9 cellular contexts compared by ENCODE assay signal in genomic region chr19:46347572-46347883, GRCh38. TPM values are rescaled to one million over a fixed set of nuclear protein-coding genes. Genes with fewer than 3 reads are reported as not detected.
A peak's percentile ranks its signal among the peaks of the same experiment; 100 is the strongest.
DNase-seq lines count a peak whose midpoint lies in the region; ATAC-seq and TF ChIP-seq lines count a peak whose summit lies in the region.
"Had no signal": no experiment of that assay in that cellular context is flagged by ENCODE, and none has a peak within 500 bp of the region (broad histone marks: within the 10 kb centered on the region; RNA-seq: fewer than 3 reads in every experiment).

No MANE protein-coding gene starts in this region.

- no peak for ATAC-seq in Right ventricle myocardium inferior
- ATAC-seq in HG03095 (IDR thresholded peaks at IDR 0.05; ENCODE audit: unreplicated experiment) = no peak

- TF ChIP-seq CTCF in left ventricle myocardium inferior (IDR thresholded peaks at IDR 0.05; ENCODE audit: borderline replicate concordance) = no peak
- TF ChIP-seq CTCF in breast epithelium (IDR thresholded peaks at IDR 0.05) = no peak
- TF ChIP-seq CTCF in mesothelial cell of epicardium (IDR thresholded peaks at IDR 0.05; ENCODE audit: unreplicated experiment) = no peak
- no peak for TF ChIP-seq CTCF in vagina (IDR thresholded peaks at IDR 0.05)

- no peaks in the 10 kb centered on the region for H3K27me3 Mint-ChIP-seq in mesothelial cell of epicardium (ENCODE audit: low read depth)

- intact Hi-C loops in left ventricle myocardium inferior (cut with micrococcal nuclease) = no loop called here
- intact Hi-C loops in Right ventricle myocardium inferior (cut with DNase I) = loop anchor here (5.0 kb wide), 2 partner anchors 45 to 65 kb away; no protein-coding TSS in a partner anchor
- intact Hi-C loops in breast epithelium (cut with DNase I; ENCODE audit: low total_unique reads) = no loop called here
- intact Hi-C loops in vagina (cut with DNase I) = loop anchor here (5.0 kb wide), 1 partner anchor 65 kb away; no protein-coding TSS in a partner anchor

- H3K36me3 Mint-ChIP-seq in mesothelial cell of epicardium = peaks cover 11% of the 10 kb centered on the region

- peak overlapping the region; percentile 93 for H3K27ac ChIP-seq in left ventricle myocardium inferior (replicated peaks)
- H3K27ac ChIP-seq in breast epithelium = peak overlapping the region; percentile 82 to 84
- H3K27ac ChIP-seq in vagina = peak overlapping the region; percentile 84

- TF ChIP-seq POLR2A in breast epithelium (IDR thresholded peaks at IDR 0.05) (no peak), vagina (IDR thresholded peaks at IDR 0.05) (no peak)

- peaks cover 68% of the 10 kb centered on the region for H3K4me1 ChIP-seq in left ventricle myocardium inferior
- peaks cover 7 to 23% of the 10 kb centered on the region in 2 donors for H3K4me1 ChIP-seq in breast epithelium
- peaks cover 56% of the 10 kb centered on the region for H3K4me1 ChIP-seq in vagina

- H3K4me1 Mint-ChIP-seq in mesothelial cell of epicardium = peaks cover 41% of the 10 kb centered on the region

- peak overlapping the region; percentile 88 for H3K27ac Mint-ChIP-seq in mesothelial cell of epicardium

- H3K27me3 ChIP-seq in left ventricle myocardium inferior (ENCODE audit: low read depth) (no peaks in the 10 kb centered on the region), breast epithelium (no peaks in the 10 kb centered on the region), vagina (no peaks in the 10 kb centered on the region)

- H3K9me3 Mint-ChIP-seq in mesothelial cell of epicardium = no peaks in the 10 kb centered on the region

- H3K4me3 ChIP-seq in left ventricle myocardium inferior (peak overlapping the region; percentile 100), breast epithelium (peak overlapping the region; percentile 86 to 95 (median 91)), vagina (peak overlapping the region; percentile 84)

- peak overlapping the region; percentile 96 for H3K4me3 Mint-ChIP-seq in mesothelial cell of epicardium

- H3K36me3 ChIP-seq in left ventricle myocardium inferior (peaks cover 1% of the 10 kb centered on the region), breast epithelium (no peaks in the 10 kb centered on the region), vagina (no peaks in the 10 kb centered on the region)

- H3K9me3 ChIP-seq in left ventricle myocardium inferior (replicated peaks) = no peaks in the 10 kb centered on the region
- H3K9me3 ChIP-seq in breast epithelium = no peaks in the 10 kb centered on the region
- H3K9me3 ChIP-seq in vagina = no peaks in the 10 kb centered on the region

- DNase-seq in left ventricle myocardium inferior = no peak
- DNase-seq in Right ventricle myocardium inferior (ENCODE audit: missing footprints) = no peak
- DNase-seq in breast epithelium (ENCODE audit: low spot score in 2 of 2) = no peak
- DNase-seq in mesothelial cell of epicardium (ENCODE audit: low spot score in 2 of 2, unreplicated experiment in 2 of 2) = no peak
- DNase-seq in vagina (ENCODE audit: extremely low spot score in 2 of 2) = no peak
- no peak for DNase-seq in DMS53 treated with DMSO at 0.1 percent for 48 hours (lab: John Stamatoyannopoulos, UW; ENCODE audit: unreplicated experiment)
- no peak for DNase-seq in COLO668 (lab: John Stamatoyannopoulos, UW; ENCODE audit: unreplicated experiment)

RNA-seq across cellular contexts. Expression of gene PPP5C, which starts 0.6 kb away (rescaled TPM):
- total RNA-seq in left ventricle myocardium inferior = 70.8 TPM
- 77.3 TPM for total RNA-seq in Right ventricle myocardium inferior
- 10 to 100 TPM; 41.3 to 72.4 (median 58.7) TPM for total RNA-seq in breast epithelium
- total RNA-seq in mesothelial cell of epicardium = 80.6 to 86.4 TPM (median 85.2 TPM) in 3 replicates
- 60.4 TPM for total RNA-seq in vagina

RNA-seq across cellular contexts. Expression of gene HIF3A, which starts 50.7 kb away (rescaled TPM):
- total RNA-seq in left ventricle myocardium inferior (87.7 TPM), Right ventricle myocardium inferior (73.8 TPM), breast epithelium (100 to 1,000 TPM in 1 of 3 donors, 10 to 100 TPM in 2; 10.4 to 111 (median 20.6) TPM), mesothelial cell of epicardium (164 to 175 TPM (median 165 TPM) in 3 replicates), vagina (155 TPM)
- total RNA-seq: LHCN-M2 had no signal

Comparison
In these comparisons a context has a peak if more than half of its experiments do, and no peak if none do; other contexts are left out.
1. intact Hi-C loops: an anchor here in Right ventricle myocardium inferior (5.0 kb wide) and vagina (5.0 kb wide); none called in left ventricle myocardium inferior and breast epithelium.